15 cellular contexts compared by ENCODE assay signal in genomic region chr3:156044634-156044975, GRCh38.
"Had no signal": no experiment of that assay in that cellular context is flagged by ENCODE, and none has a peak within 500 bp of the region (broad histone marks: within the 10 kb centered on the region; RNA-seq: fewer than 3 reads in every experiment).

No MANE protein-coding gene starts in this region.

- H3K27ac ChIP-seq: body of pancreas, colonic mucosa, epithelial cell of prostate, esophagus squamous epithelium, gastroesophageal sphincter, heart right ventricle had no signal

- H3K4me1 ChIP-seq: body of pancreas, colonic mucosa, esophagus squamous epithelium, gastroesophageal sphincter, heart right ventricle had no signal

- FAIRE-seq: endometrium, endothelial cell of umbilical vein had no signal

- H3K9me3 ChIP-seq: body of pancreas, colonic mucosa, esophagus squamous epithelium, gastroesophageal sphincter, heart right ventricle had no signal

- DNase-seq: activated CD4-positive, alpha-beta T cell treated with anti-CD3 and anti-CD28 coated beads for 1 hour; activated gamma-delta T cell; amniotic stem cell; cerebellar nuclear complex; esophagus squamous epithelium; foreskin melanocyte had no signal

- H3K36me3 ChIP-seq: colonic mucosa, esophagus squamous epithelium, gastroesophageal sphincter, heart right ventricle had no signal

- H3K27me3 ChIP-seq: body of pancreas, colonic mucosa, esophagus squamous epithelium, gastroesophageal sphincter had no signal

- H3K4me3 ChIP-seq: body of pancreas, colonic mucosa, esophagus squamous epithelium, gastroesophageal sphincter, heart right ventricle had no signal

- ATAC-seq: activated naive CD4-positive, alpha-beta T cell treated with anti-CD3 and anti-CD28 coated beads, Interleukin-2, amount 50 U/mL, for 72 hours; activated T-cell treated with anti-CD3 and anti-CD28 coated beads, Interleukin-2, amount 50 U/mL, for 72 hours; gastroesophageal sphincter had no signal
